In the genomic region with DNA sequence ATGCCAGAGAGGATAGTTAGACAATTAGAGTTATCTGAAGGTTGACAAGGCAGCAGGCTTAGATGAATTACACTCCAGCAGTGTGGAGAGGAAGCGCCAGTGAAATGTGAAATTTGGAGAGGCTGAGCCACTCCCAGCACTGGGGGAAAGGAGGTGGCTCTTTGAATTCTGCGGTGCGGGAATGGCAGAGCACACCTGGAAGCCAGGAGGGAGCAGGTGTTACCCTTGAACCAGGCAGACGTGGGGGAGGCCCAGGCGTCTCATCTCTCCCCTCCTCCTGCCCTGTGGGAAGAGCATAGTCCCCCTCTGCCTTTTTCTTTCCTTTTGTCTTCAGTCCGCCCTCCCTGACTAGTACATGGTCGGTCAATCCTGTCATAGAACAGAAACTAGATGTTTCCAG, we compare ENCODE assay signal across 13 cellular contexts.
DNase-seq lines count a peak whose midpoint lies in the region.
"Had no signal": no experiment of that assay in that cellular context is flagged by ENCODE, and none has a peak within 500 bp of the region (broad histone marks: within the 10 kb centered on the region; RNA-seq: fewer than 3 reads in every experiment).

No MANE protein-coding gene starts in this region.

- H3K4me3 Mint-ChIP-seq in activated T-cell treated with anti-CD3 and anti-CD28 coated beads, Interleukin-2, amount 50 U/mL, for 24 hours = no peak overlapping the region
- H3K4me3 Mint-ChIP-seq: CD8-positive, alpha-beta T cell; T-helper 17 cell had no signal

- no peaks in the 10 kb centered on the region for H3K27me3 Mint-ChIP-seq in activated T-cell treated with anti-CD3 and anti-CD28 coated beads, Interleukin-2, amount 50 U/mL, for 24 hours
- H3K27me3 Mint-ChIP-seq: T-helper 17 cell had no signal

- DNase-seq in NCI-H2029 (lab: John Stamatoyannopoulos, UW) (peak; percentile 39), NCI-H2029 treated with DMSO at 0.1 percent for 48 hours (lab: John Stamatoyannopoulos, UW) (no peak), NCI-H187 (lab: John Stamatoyannopoulos, UW) (peak; percentile 79 to 86), NCI-H774 (lab: John Stamatoyannopoulos, UW) (peak; percentile 19), left kidney (ENCODE audit: low read depth, low spot score) (peak; percentile 15), T-helper 1 cell (no peak)
- DNase-seq in activated naive CD4-positive, alpha-beta T cell treated with Interleukin-2 at 50 U/mL for 16 hours = no peak
- DNase-seq in activated T-cell treated with anti-CD3 and anti-CD28 coated beads, Interleukin-2, amount 50 U/mL, for 24 hours = no peak
- DNase-seq: 8988T; CD8-positive, alpha-beta T cell; NCI-H510A treated with DMSO at 0.1 percent for 48 hours; SHP77 treated with DMSO at 0.1 percent for 48 hours; T-helper 17 cell had no signal

- H3K4me1 Mint-ChIP-seq in activated T-cell treated with anti-CD3 and anti-CD28 coated beads, Interleukin-2, amount 50 U/mL, for 24 hours (ENCODE audit: low read depth) = no peaks in the 10 kb centered on the region
- H3K4me1 Mint-ChIP-seq: T-helper 17 cell had no signal

- H3K36me3 Mint-ChIP-seq in activated T-cell treated with anti-CD3 and anti-CD28 coated beads, Interleukin-2, amount 50 U/mL, for 24 hours (ENCODE audit: low read depth) = no peaks in the 10 kb centered on the region
- H3K36me3 Mint-ChIP-seq: CD8-positive, alpha-beta T cell had no signal

- no peaks in the 10 kb centered on the region for H3K9me3 Mint-ChIP-seq in activated T-cell treated with anti-CD3 and anti-CD28 coated beads, Interleukin-2, amount 50 U/mL, for 24 hours

- no peak overlapping the region for H3K27ac Mint-ChIP-seq in activated T-cell treated with anti-CD3 and anti-CD28 coated beads, Interleukin-2, amount 50 U/mL, for 24 hours
- H3K27ac Mint-ChIP-seq: CD8-positive, alpha-beta T cell; T-helper 17 cell had no signal

Comparison
In these comparisons a context has a peak if more than half of its experiments do, and no peak if none do; other contexts are left out.
1. DNase-seq: peak in NCI-H2029 (single experiment), NCI-H187 (2 of 2), NCI-H774 (single experiment) and left kidney (single experiment); none in NCI-H2029 treated with DMSO at 0.1 percent for 48 hours (single experiment), T-helper 1 cell (0 of 5), activated naive CD4-positive, alpha-beta T cell treated with Interleukin-2 at 50 U/mL for 16 hours (single experiment) and activated T-cell treated with anti-CD3 and anti-CD28 coated beads, Interleukin-2, amount 50 U/mL, for 24 hours (single experiment).